1 cellular context compared by ENCODE assay signal in genomic region chrX:133414399-133415275, GRCh38.
TF ChIP-seq lines count a peak whose summit lies in the region.

No MANE protein-coding gene starts in this region.

TF ChIP-seq in HepG2, 621 proteins besides CTCF, POLR2A, EP300 and RAD21 (continued from another document):
- 0 out of 2 replicates have a peak, but pooled peaks have one; percentile 56 for TF ChIP-seq EZH2 (conservative IDR thresholded peaks at IDR 0.05; ENCODE audit: low read depth, low read length)
TF ChIP-seq in HepG2: peak in this region for 2.
